8 cellular contexts compared by ENCODE assay signal in the genomic region with DNA sequence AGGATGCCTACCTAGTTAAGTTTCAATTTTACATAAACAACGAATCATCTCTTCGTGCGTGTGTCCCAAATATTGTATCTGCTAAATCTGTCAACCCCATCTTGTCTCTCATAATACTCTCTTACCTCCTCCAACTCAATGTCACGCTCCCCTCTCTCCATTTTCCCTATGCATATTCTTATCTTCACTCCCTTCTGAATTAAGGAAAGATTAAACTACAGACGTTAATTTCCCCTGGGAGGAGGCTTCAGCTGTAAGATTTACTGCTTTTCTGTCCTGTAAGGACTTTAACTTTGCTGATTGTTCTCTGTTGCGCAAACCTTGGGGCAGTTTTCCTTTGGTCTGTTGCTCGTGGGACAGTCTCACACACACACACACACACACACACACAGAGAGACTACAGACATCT. TPM values are rescaled to one million over a fixed set of nuclear protein-coding genes. Genes with fewer than 3 reads are reported as not detected.
DNase-seq lines count a peak whose midpoint lies in the region; ATAC-seq and TF ChIP-seq lines count a peak whose summit lies in the region.

No MANE protein-coding gene starts in this region.

- H3K4me1 ChIP-seq in CD8-positive, alpha-beta T cell (ENCODE audit: insufficient read depth, low read length): peaks cover 17% of the 10 kb centered on the region
- H3K4me1 ChIP-seq in neural progenitor cell: peaks cover 4% of the 10 kb centered on the region

- H3K27me3 ChIP-seq in CD8-positive, alpha-beta T cell (ENCODE audit: insufficient read depth, low read length): no peaks in the 10 kb centered on the region
- H3K27me3 ChIP-seq in H7 (ENCODE audit: control insufficient read depth, insufficient read depth, low read length) (no peaks in the 10 kb centered on the region), neural progenitor cell (no peaks in the 10 kb centered on the region)

- H2AFZ ChIP-seq in neural progenitor cell (replicated peaks): peak overlapping the region; percentile 73

- no peaks in the 10 kb centered on the region for H4K20me1 ChIP-seq in neural progenitor cell (ENCODE audit: low read depth)

- H3K9me3 ChIP-seq in CD8-positive, alpha-beta T cell (ENCODE audit: low read length): no peaks in the 10 kb centered on the region
- H3K9me3 ChIP-seq in T-helper 17 cell (ENCODE audit: control insufficient read depth, low read length, poor library complexity, severe bottlenecking) (no peaks in the 10 kb centered on the region), neural progenitor cell (ENCODE audit: low read depth) (no peaks in the 10 kb centered on the region)

- no peak for TF ChIP-seq CTCF in CD8-positive, alpha-beta T cell (IDR thresholded peaks at IDR 0.05)
- no peak for TF ChIP-seq CTCF in neural progenitor cell (IDR thresholded peaks at IDR 0.05)

- H3K27ac ChIP-seq in CD8-positive, alpha-beta T cell (ENCODE audit: low read depth, low read length): peak overlapping the region; percentile 77
- H3K27ac ChIP-seq in neural progenitor cell: no peak overlapping the region

- peak overlapping the region; percentile 66 for H3K4me2 ChIP-seq in neural progenitor cell

- no peaks in the 10 kb centered on the region for H3K9me3 Mint-ChIP-seq in CD8-positive, alpha-beta T cell
- no peaks in the 10 kb centered on the region for H3K9me3 Mint-ChIP-seq in neural progenitor cell

- peaks cover 47% of the 10 kb centered on the region for H3K4me1 Mint-ChIP-seq in CD8-positive, alpha-beta T cell (ENCODE audit: low read depth)
- H3K4me1 Mint-ChIP-seq in T-helper 17 cell: peaks cover 21% of the 10 kb centered on the region
- peaks cover 10% of the 10 kb centered on the region for H3K4me1 Mint-ChIP-seq in neural progenitor cell

- no peaks in the 10 kb centered on the region for H3K27me3 Mint-ChIP-seq in CD8-positive, alpha-beta T cell (ENCODE audit: low read depth)
- H3K27me3 Mint-ChIP-seq in T-helper 17 cell (no peaks in the 10 kb centered on the region), neural progenitor cell (ENCODE audit: insufficient read depth, low read depth) (no peaks in the 10 kb centered on the region)

- ATAC-seq in CD8-positive, alpha-beta T cell: peak; percentile 53
- ATAC-seq in T-helper 17 cell: peak; percentile 47
- no peak for ATAC-seq in GM21526 (IDR thresholded peaks at IDR 0.05; ENCODE audit: low FRiP score, unreplicated experiment)
- no peak for ATAC-seq in HG02970 (IDR thresholded peaks at IDR 0.05; ENCODE audit: low FRiP score, unreplicated experiment)

- no peak overlapping the region for H3K9ac ChIP-seq in neural progenitor cell

- H3K79me2 ChIP-seq in neural progenitor cell (ENCODE audit: low read depth): peaks cover 36% of the 10 kb centered on the region

- intact Hi-C loops in CD8-positive, alpha-beta T cell (cut with DNase I, micrococcal nuclease): loop anchor here (1.0 to 10.0 kb wide), 6 partner anchors 118 to 1214 kb away; a partner anchor contains a TSS

- peak overlapping the region; percentile 94 for H3K4me3 Mint-ChIP-seq in CD8-positive, alpha-beta T cell
- H3K4me3 Mint-ChIP-seq in T-helper 17 cell (peak overlapping the region; percentile 99), neural progenitor cell (peak overlapping the region; percentile 90)

- DNase-seq in CD8-positive, alpha-beta T cell: peak in 1 of 7 experiments; percentile 21
- DNase-seq in H7 (no peak), T-helper 17 cell (no peak), fibroblast of gingiva (ENCODE audit: low read depth) (peak; percentile 38), neural progenitor cell (ENCODE audit: low spot score) (no peak)
- no peak for DNase-seq in activated CD4-positive, alpha-beta T cell treated with anti-CD3 and anti-CD28 coated beads, Interleukin-2, amount 50 U/mL, for 1 hour

- H3F3A ChIP-seq in neural progenitor cell (ENCODE audit: low read depth): no peaks in the 10 kb centered on the region

- POLR2A ChIA-PET in CD8-positive, alpha-beta T cell (lab: Charles Lee): interaction anchor here (1.0 kb wide), 1 partner anchor 122 kb away, joined by 3 read pairs; no protein-coding TSS in a partner anchor

- H3K4me3 ChIP-seq in CD8-positive, alpha-beta T cell (ENCODE audit: low read depth, low read length): peak overlapping the region; percentile 96
- peak overlapping the region; percentile 47 for H3K4me3 ChIP-seq in H7 (ENCODE audit: insufficient read depth, low read depth, low read length)
- H3K4me3 ChIP-seq in neural progenitor cell: peak overlapping the region; percentile 68

- H3K27ac Mint-ChIP-seq in CD8-positive, alpha-beta T cell: peak overlapping the region; percentile 98
- H3K27ac Mint-ChIP-seq in T-helper 17 cell: peak overlapping the region; percentile 100
- peak overlapping the region; percentile 91 for H3K27ac Mint-ChIP-seq in neural progenitor cell

- peaks cover 11% of the 10 kb centered on the region for H3K36me3 Mint-ChIP-seq in CD8-positive, alpha-beta T cell
- peaks cover 3% of the 10 kb centered on the region for H3K36me3 Mint-ChIP-seq in T-helper 17 cell (ENCODE audit: low read depth)
- H3K36me3 Mint-ChIP-seq in neural progenitor cell: no peaks in the 10 kb centered on the region

- H3K36me3 ChIP-seq in CD8-positive, alpha-beta T cell (ENCODE audit: insufficient read depth, low read length): no peaks in the 10 kb centered on the region
- H3K36me3 ChIP-seq in H7 (replicated peaks; ENCODE audit: control insufficient read depth, insufficient read depth, low read length) (no peaks in the 10 kb centered on the region), neural progenitor cell (no peaks in the 10 kb centered on the region)

- CTCF ChIA-PET in CD8-positive, alpha-beta T cell (lab: Charles Lee): no interaction called here

RNA-seq across cellular contexts. Expression of a gene that starts 0.5 kb away (rescaled TPM):
- total RNA-seq in CD8-positive, alpha-beta T cell: 10 to 100 TPM; 16.6 to 17.3 TPM
- total RNA-seq in H7 (2014; rRNA removed; shearing (Covaris generic)): 30.6 and 45.2 TPM in 2 replicates
- 10 to 100 TPM; 16.7 to 18.9 TPM for total RNA-seq in T-helper 17 cell
- 47.9 and 70.9 TPM in 2 replicates for total RNA-seq in neural progenitor cell (ENCODE audit: low replicate concordance)

Comparison
In these comparisons a context has a peak if more than half of its experiments do, and no peak if none do; other contexts are left out.
1. ATAC-seq: peak in CD8-positive, alpha-beta T cell (single experiment) and T-helper 17 cell (single experiment); none in GM21526 (single experiment) and HG02970 (single experiment).
2. Peak in every context shown above with its lines, with median percentiles within 50 percentile points of each other: H3K4me3 ChIP-seq, H3K27ac Mint-ChIP-seq and H3K4me3 Mint-ChIP-seq.